In the genomic region with DNA sequence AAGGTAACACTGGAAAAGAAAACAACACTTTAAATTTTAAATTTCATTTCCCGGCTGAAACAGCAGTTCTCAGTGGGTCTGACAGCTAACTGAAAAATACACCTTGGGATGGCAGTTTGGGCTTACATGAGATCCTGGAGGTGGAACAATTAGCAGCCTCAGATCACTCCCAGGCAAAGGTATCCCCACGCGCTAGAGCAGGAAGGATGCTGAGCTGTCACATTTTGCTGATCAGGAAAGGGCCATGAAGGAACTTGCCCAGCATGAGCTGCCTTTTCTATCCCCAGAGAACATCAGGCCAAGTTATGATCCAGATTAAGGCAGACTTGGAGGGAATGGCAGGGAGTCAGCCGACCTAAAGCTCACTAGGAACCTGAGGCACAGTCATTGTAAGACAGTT, we compare ENCODE assay signal across 17 cellular contexts.
"Had no signal": no experiment of that assay in that cellular context is flagged by ENCODE, and none has a peak within 500 bp of the region (broad histone marks: within the 10 kb centered on the region; RNA-seq: fewer than 3 reads in every experiment).

No MANE protein-coding gene starts in this region.

- H3K9me3 ChIP-seq: gastroesophageal sphincter, neutrophil, pancreas, right lobe of liver had no signal

- H3K4me1 ChIP-seq: pancreas, right lobe of liver had no signal

- H3K27me3 ChIP-seq: cardiac muscle cell, gastroesophageal sphincter, neutrophil, right lobe of liver had no signal

- H3K4me3 Mint-ChIP-seq: activated naive CD8-positive, alpha-beta T cell; activated T-cell treated with anti-CD3 and anti-CD28 coated beads, Interleukin-2, amount 50 U/mL, for 72 hours; immature natural killer cell had no signal

- H3K27me3 Mint-ChIP-seq: activated naive CD8-positive, alpha-beta T cell; naive thymus-derived CD8-positive, alpha-beta T cell had no signal

- DNase-seq: activated CD4-positive, alpha-beta T cell treated with anti-CD3 and anti-CD28 coated beads, Interleukin-2, amount 50 U/mL, for 1 hour; activated CD8-positive, alpha-beta memory T cell treated with anti-CD3 and anti-CD28 coated beads, Interleukin-2, amount 50 U/mL, for 4 hours; activated gamma-delta T cell; activated T-cell treated with anti-CD3 and anti-CD28 coated beads, Interleukin-2, amount 50 U/mL, for 72 hours; immature natural killer cell; naive thymus-derived CD8-positive, alpha-beta T cell; pancreas; right lobe of liver; small intestine; stimulated activated CD4-positive, alpha-beta T cell treated with anti-CD3 and anti-CD28 coated beads, Interleukin-15, amount 100 ng/mL, for 24 hours; stimulated activated CD4-positive, alpha-beta T cell treated with anti-CD3 and anti-CD28 coated beads, Interleukin-4, amount 100 ng/mL, for 1 hour; T-helper 9 cell had no signal

- ATAC-seq: activated T-cell treated with anti-CD3 and anti-CD28 coated beads, Interleukin-2, amount 50 U/mL, for 72 hours; gastroesophageal sphincter; naive thymus-derived CD8-positive, alpha-beta T cell; pancreas; right lobe of liver had no signal

- H3K27ac ChIP-seq: cardiac muscle cell, gastroesophageal sphincter, neutrophil, pancreas, right lobe of liver, SK-N-MC had no signal

- H3K4me3 ChIP-seq: cardiac muscle cell, gastroesophageal sphincter, pancreas, right lobe of liver, SK-N-MC had no signal

- H3K9me3 Mint-ChIP-seq: activated T-cell treated with anti-CD3 and anti-CD28 coated beads, Interleukin-2, amount 50 U/mL, for 72 hours; immature natural killer cell had no signal

- H3K27ac Mint-ChIP-seq: activated T-cell treated with anti-CD3 and anti-CD28 coated beads, Interleukin-2, amount 50 U/mL, for 72 hours had no signal

- H3K36me3 ChIP-seq: cardiac muscle cell, gastroesophageal sphincter, neutrophil, pancreas, right lobe of liver had no signal
